2 cellular contexts compared by ENCODE assay signal in genomic region chr17:48175692-48176450, GRCh38.
TF ChIP-seq lines count a peak whose summit lies in the region.

No MANE protein-coding gene starts in this region.

TF ChIP-seq in SK-N-SH treated with all-trans-retinoic acid at 6 μM for 48 hours, 23 proteins besides CTCF, POLR2A, EP300 and RAD21 (continued from another document):
- no peak for TF ChIP-seq ZC3H10 (CRISPR knock-in tag; IDR thresholded peaks at IDR 0.05)
- no peak for TF ChIP-seq ZFP30 (CRISPR knock-in tag; IDR thresholded peaks at IDR 0.05)
- no peak for TF ChIP-seq ZNF565 (CRISPR knock-in tag; conservative IDR thresholded peaks at IDR 0.05; ENCODE audit: low read depth)
- no peak for TF ChIP-seq TOX (CRISPR knock-in tag; IDR thresholded peaks at IDR 0.05; ENCODE audit: borderline replicate concordance)
- TF ChIP-seq POU6F1 (CRISPR knock-in tag; IDR thresholded peaks at IDR 0.05; ENCODE audit: borderline replicate concordance, low read depth): no peak
- no peak for TF ChIP-seq CSDC2 (CRISPR knock-in tag; IDR thresholded peaks at IDR 0.05)
TF ChIP-seq in SK-N-SH treated with all-trans-retinoic acid at 6 μM for 48 hours: peak in this region for 0.

TF ChIP-seq in SK-N-SH, 30 proteins besides CTCF, POLR2A, EP300 and RAD21 (continued from another document):
- TF ChIP-seq ZBTB33 (IDR thresholded peaks at IDR 0.05; ENCODE audit: borderline replicate concordance, low read depth): no peak
- TF ChIP-seq SMC3 (IDR thresholded peaks at IDR 0.05; ENCODE audit: low read depth, low read length): no peak
- no peak for TF ChIP-seq TEAD4 (IDR thresholded peaks at IDR 0.05; ENCODE audit: borderline replicate concordance, insufficient read depth)
- TF ChIP-seq TCF12 (IDR thresholded peaks at IDR 0.05): no peak
- no peak for TF ChIP-seq FOXM1 (IDR thresholded peaks at IDR 0.05; ENCODE audit: low read depth)
- TF ChIP-seq RXRA (IDR thresholded peaks at IDR 0.05; ENCODE audit: borderline replicate concordance, low read depth): no peak
- no peak for TF ChIP-seq POLR2AphosphoS5 (IDR thresholded peaks at IDR 0.05; ENCODE audit: low read depth, low read length)
- no peak for TF ChIP-seq MEF2A (IDR thresholded peaks at IDR 0.05; ENCODE audit: borderline replicate concordance, low read depth)
- TF ChIP-seq MXI1 (IDR thresholded peaks at IDR 0.05; ENCODE audit: low read depth, low read length): no peak
- TF ChIP-seq ELF1 (IDR thresholded peaks at IDR 0.05): no peak
- TF ChIP-seq RCOR1 (IDR thresholded peaks at IDR 0.05; ENCODE audit: low read length): no peak
- TF ChIP-seq PBX3 (IDR thresholded peaks at IDR 0.05): no peak
